25 cellular contexts compared by ENCODE assay signal in genomic region chr15:75403892-75404291, GRCh38. TPM values are rescaled to one million over a fixed set of nuclear protein-coding genes. Genes with fewer than 3 reads are reported as not detected.
DNase-seq lines count a peak whose midpoint lies in the region; ATAC-seq and TF ChIP-seq lines count a peak whose summit lies in the region.
"Had no signal": no experiment of that assay in that cellular context is flagged by ENCODE, and none has a peak within 500 bp of the region (broad histone marks: within the 10 kb centered on the region; RNA-seq: fewer than 3 reads in every experiment).

No MANE protein-coding gene starts in this region.

- peak overlapping the region; percentile 41 for H3K27ac Mint-ChIP-seq in activated naive CD8-positive, alpha-beta T cell
- H3K27ac Mint-ChIP-seq in activated naive CD8-positive, alpha-beta T cell treated with anti-CD3 and anti-CD28 coated beads for 36 hours = no peak overlapping the region
- H3K27ac Mint-ChIP-seq in activated naive CD8-positive, alpha-beta T cell treated with anti-CD3 and anti-CD28 coated beads, Interleukin-2, amount 50 U/mL, for 24 hours = peak overlapping the region; percentile 12
- peak overlapping the region; percentile 79 to 81 for H3K27ac Mint-ChIP-seq in stimulated activated naive CD8-positive, alpha-beta T cell treated with anti-CD3 and anti-CD28 coated beads, Interleukin-15, amount 100 ng/mL, for 72 hours
- H3K27ac Mint-ChIP-seq: HFFc6 had no signal

- H3K4me3 Mint-ChIP-seq in activated naive CD8-positive, alpha-beta T cell = no peak overlapping the region
- no peak overlapping the region for H3K4me3 Mint-ChIP-seq in activated naive CD8-positive, alpha-beta T cell treated with anti-CD3 and anti-CD28 coated beads for 36 hours
- no peak overlapping the region for H3K4me3 Mint-ChIP-seq in activated naive CD8-positive, alpha-beta T cell treated with anti-CD3 and anti-CD28 coated beads, Interleukin-2, amount 50 U/mL, for 24 hours
- no peak overlapping the region for H3K4me3 Mint-ChIP-seq in stimulated activated naive CD8-positive, alpha-beta T cell treated with anti-CD3 and anti-CD28 coated beads, Interleukin-15, amount 100 ng/mL, for 72 hours
- H3K4me3 Mint-ChIP-seq: CD8-positive, alpha-beta memory T cell; HFFc6 had no signal

- no peak for TF ChIP-seq CTCF in LNCaP clone FGC (IDR thresholded peaks at IDR 0.05; ENCODE audit: control insufficient read depth, extremely low read depth, insufficient read depth)

- no peak for ATAC-seq in activated naive CD8-positive, alpha-beta T cell treated with anti-CD3 and anti-CD28 coated beads, Interleukin-2, amount 50 U/mL, for 24 hours
- ATAC-seq in stimulated activated naive CD8-positive, alpha-beta T cell treated with anti-CD3 and anti-CD28 coated beads, Interleukin-15, amount 100 ng/mL, for 72 hours = no peak
- ATAC-seq: Right ventricle myocardium inferior had no signal

- DNase-seq in activated naive CD8-positive, alpha-beta T cell treated with anti-CD3 and anti-CD28 coated beads for 36 hours = no peak
- DNase-seq in LNCaP clone FGC (ENCODE audit: low read depth) = peak; percentile 27
- DNase-seq in activated naive CD8-positive, alpha-beta T cell treated with anti-CD3 and anti-CD28 coated beads, Interleukin-2, amount 50 U/mL, for 24 hours = no peak
- DNase-seq in stimulated activated naive CD8-positive, alpha-beta T cell treated with anti-CD3 and anti-CD28 coated beads, Interleukin-15, amount 100 ng/mL, for 72 hours = no peak
- no peak for DNase-seq in iPS-NIHi11 (ENCODE audit: low spot score)
- no peak for DNase-seq in DMS 273 treated with DMSO at 0.1 percent for 48 hours (lab: John Stamatoyannopoulos, UW)
- DNase-seq: C1 segment of cervical spinal cord; CD8-positive, alpha-beta memory T cell; DMS79 treated with DMSO at 0.1 percent for 48 hours; GF-D8; GOT3; HFFc6; IMR-90; KG1; NCI-H1048; NCI-H1417; NCI-H1694; NCI-H2029 treated with DMSO at 0.1 percent for 48 hours; NCI-H2227 treated with DMSO at 0.1 percent for 48 hours; NCI-H526 treated with DMSO at 0.1 percent for 48 hours; PC-9; SJCRH30 had no signal

- peaks cover 17% of the 10 kb centered on the region for H3K4me1 Mint-ChIP-seq in activated naive CD8-positive, alpha-beta T cell (ENCODE audit: low read depth)
- H3K4me1 Mint-ChIP-seq in activated naive CD8-positive, alpha-beta T cell treated with anti-CD3 and anti-CD28 coated beads for 36 hours = peaks cover 22% of the 10 kb centered on the region
- peaks cover 21% of the 10 kb centered on the region for H3K4me1 Mint-ChIP-seq in activated naive CD8-positive, alpha-beta T cell treated with anti-CD3 and anti-CD28 coated beads, Interleukin-2, amount 50 U/mL, for 24 hours
- peaks cover 29% of the 10 kb centered on the region for H3K4me1 Mint-ChIP-seq in stimulated activated naive CD8-positive, alpha-beta T cell treated with anti-CD3 and anti-CD28 coated beads, Interleukin-15, amount 100 ng/mL, for 72 hours

- H3K27me3 Mint-ChIP-seq in activated naive CD8-positive, alpha-beta T cell = no peaks in the 10 kb centered on the region
- no peaks in the 10 kb centered on the region for H3K27me3 Mint-ChIP-seq in activated naive CD8-positive, alpha-beta T cell treated with anti-CD3 and anti-CD28 coated beads for 36 hours
- H3K27me3 Mint-ChIP-seq in activated naive CD8-positive, alpha-beta T cell treated with anti-CD3 and anti-CD28 coated beads, Interleukin-2, amount 50 U/mL, for 24 hours = no peaks in the 10 kb centered on the region
- H3K27me3 Mint-ChIP-seq in stimulated activated naive CD8-positive, alpha-beta T cell treated with anti-CD3 and anti-CD28 coated beads, Interleukin-15, amount 100 ng/mL, for 72 hours = no peaks in the 10 kb centered on the region
- H3K27me3 Mint-ChIP-seq: CD8-positive, alpha-beta memory T cell had no signal

- no peak overlapping the region for H3K4me3 ChIP-seq in LNCaP clone FGC (ENCODE audit: low read depth, low read length)
- H3K4me3 ChIP-seq: HAP-1, PC-9, SJCRH30 had no signal

- H3K36me3 Mint-ChIP-seq in activated naive CD8-positive, alpha-beta T cell = peaks cover 19% of the 10 kb centered on the region
- peaks cover 33% of the 10 kb centered on the region for H3K36me3 Mint-ChIP-seq in activated naive CD8-positive, alpha-beta T cell treated with anti-CD3 and anti-CD28 coated beads for 36 hours
- H3K36me3 Mint-ChIP-seq in activated naive CD8-positive, alpha-beta T cell treated with anti-CD3 and anti-CD28 coated beads, Interleukin-2, amount 50 U/mL, for 24 hours (ENCODE audit: low read depth) = peaks cover 44% of the 10 kb centered on the region

- H3K9me3 Mint-ChIP-seq in activated naive CD8-positive, alpha-beta T cell (ENCODE audit: low read depth) = no peaks in the 10 kb centered on the region
- no peaks in the 10 kb centered on the region for H3K9me3 Mint-ChIP-seq in activated naive CD8-positive, alpha-beta T cell treated with anti-CD3 and anti-CD28 coated beads for 36 hours
- no peaks in the 10 kb centered on the region for H3K9me3 Mint-ChIP-seq in activated naive CD8-positive, alpha-beta T cell treated with anti-CD3 and anti-CD28 coated beads, Interleukin-2, amount 50 U/mL, for 24 hours
- H3K9me3 Mint-ChIP-seq in stimulated activated naive CD8-positive, alpha-beta T cell treated with anti-CD3 and anti-CD28 coated beads, Interleukin-15, amount 100 ng/mL, for 72 hours = no peaks in the 10 kb centered on the region
- H3K9me3 Mint-ChIP-seq: CD8-positive, alpha-beta memory T cell; HFFc6 had no signal

RNA-seq across cellular contexts. Expression of gene MAN2C1, which starts 35.5 kb away (rescaled TPM):
- 100 to 1,000 TPM; 123 to 135 TPM for total RNA-seq in activated naive CD8-positive, alpha-beta T cell treated with anti-CD3 and anti-CD28 coated beads for 36 hours

RNA-seq across cellular contexts. Expression of gene SIN3A, which starts 47.6 kb away (rescaled TPM):
- total RNA-seq in activated naive CD8-positive, alpha-beta T cell treated with anti-CD3 and anti-CD28 coated beads for 36 hours = 10 to 100 TPM; 74.2 to 77.0 TPM

RNA-seq across cellular contexts. Expression of gene NEIL1, which starts 57.1 kb away (rescaled TPM):
- 1 to 10 TPM; 5.4 to 7.3 TPM for total RNA-seq in activated naive CD8-positive, alpha-beta T cell treated with anti-CD3 and anti-CD28 coated beads for 36 hours
